Comparison of ENCODE assay signal across 9 cellular contexts in the genomic region with DNA sequence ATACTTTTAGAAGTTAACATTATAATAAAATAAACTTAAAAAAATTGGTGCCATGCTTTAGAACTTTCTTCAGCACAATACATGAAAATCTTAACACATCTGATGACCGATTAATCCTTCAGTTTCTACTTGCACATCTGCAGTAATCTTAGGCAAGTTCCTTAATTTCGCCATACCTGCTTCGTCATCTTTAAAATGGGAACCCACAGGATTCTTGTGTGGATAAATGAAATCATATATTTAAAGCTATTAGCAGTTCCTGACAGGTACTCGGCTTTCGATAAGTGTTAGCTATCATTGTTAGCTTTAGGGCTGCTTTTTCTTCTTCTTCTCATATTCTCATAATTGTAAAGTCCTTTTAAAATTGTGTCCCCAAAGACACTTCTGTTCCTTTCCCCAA. TPM values are rescaled to one million over a fixed set of nuclear protein-coding genes. Genes with fewer than 3 reads are reported as not detected.
DNase-seq lines count a peak whose midpoint lies in the region; ATAC-seq and TF ChIP-seq lines count a peak whose summit lies in the region.
"Had no signal": no experiment of that assay in that cellular context is flagged by ENCODE, and none has a peak within 500 bp of the region (broad histone marks: within the 10 kb centered on the region; RNA-seq: fewer than 3 reads in every experiment).

No MANE protein-coding gene starts in this region.

- no peaks in the 10 kb centered on the region for H3F3A ChIP-seq in OCI-LY1 (ENCODE audit: insufficient read depth, low read length)

- H3K4me1 ChIP-seq in ES-I3 (ENCODE audit: insufficient read depth, low read length), result no peaks in the 10 kb centered on the region
- peaks cover 28% of the 10 kb centered on the region for H3K4me1 ChIP-seq in OCI-LY1 (ENCODE audit: insufficient read depth, low read length, severe bottlenecking)
- H3K4me1 ChIP-seq in endodermal cell (ENCODE audit: control insufficient read depth, insufficient read depth, low read length), result peaks cover 9% of the 10 kb centered on the region
- H3K4me1 ChIP-seq in ovary (ENCODE audit: insufficient read depth), result no peaks in the 10 kb centered on the region

- H3K4me3 Mint-ChIP-seq in endodermal cell, result peak overlapping the region; percentile 94

- H3K9ac ChIP-seq in ES-I3 (ENCODE audit: low read depth, low read length) (peak overlapping the region; percentile 61), OCI-LY1 (ENCODE audit: low read length) (peak overlapping the region; percentile 71), endodermal cell (ENCODE audit: extremely low read depth, low read length, poor library complexity, severe bottlenecking) (peak overlapping the region; percentile 61)

- 90% methylated on average over 3 to 5 of the region's 5 CpGs for WGBS in endodermal cell (ENCODE audit: insufficient coverage in 1 of 2, insufficient read length in 1 of 2), 2 experiments
- 53 to 59% (median 58%) methylated on average over 5 of the region's 5 CpGs for WGBS in ovary, 3 donors

- peaks cover 14% of the 10 kb centered on the region for H3K79me2 ChIP-seq in OCI-LY1 (ENCODE audit: insufficient read depth, low read length)

- peak overlapping the region; percentile 38 for H2AFZ ChIP-seq in OCI-LY1 (ENCODE audit: low read length)

- H3K27ac Mint-ChIP-seq in endodermal cell, result peak overlapping the region; percentile 99

- no peaks in the 10 kb centered on the region for H3K9me3 Mint-ChIP-seq in endodermal cell

- TF ChIP-seq CTCF in OCI-LY1 (IDR thresholded peaks at IDR 0.05; ENCODE audit: low read length), result no peak
- TF ChIP-seq CTCF in endodermal cell (conservative IDR thresholded peaks at IDR 0.05), result no peak
- TF ChIP-seq CTCF in ovary (IDR thresholded peaks at IDR 0.05), result no peak

- DNase-seq in endodermal cell (no peak), ovary (no peak), EL (no peak), NCI-H345 (lab: John Stamatoyannopoulos, UW) (no peak)

- peaks cover 14% of the 10 kb centered on the region for H3K4me1 Mint-ChIP-seq in endodermal cell

- no peaks in the 10 kb centered on the region for H3K36me3 ChIP-seq in ES-I3 (ENCODE audit: insufficient read depth, low read length)
- no peaks in the 10 kb centered on the region for H3K36me3 ChIP-seq in OCI-LY1 (ENCODE audit: insufficient read depth, low read length)
- no peaks in the 10 kb centered on the region for H3K36me3 ChIP-seq in endodermal cell (ENCODE audit: control insufficient read depth, insufficient read depth, low read length)
- no peaks in the 10 kb centered on the region for H3K36me3 ChIP-seq in ovary

- H3K27me3 Mint-ChIP-seq in endodermal cell (ENCODE audit: insufficient read depth), result peaks cover 9% of the 10 kb centered on the region

- H3K9me3 ChIP-seq in ES-I3 (ENCODE audit: control insufficient read depth, insufficient read depth, low read length) (no peaks in the 10 kb centered on the region), OCI-LY1 (ENCODE audit: low read length) (no peaks in the 10 kb centered on the region), endodermal cell (ENCODE audit: control insufficient read depth, low read length) (no peaks in the 10 kb centered on the region), ovary (no peaks in the 10 kb centered on the region)

- TF ChIP-seq EP300 in ovary (IDR thresholded peaks at IDR 0.05), result no peak

- H3K27ac ChIP-seq in OCI-LY1 (ENCODE audit: low read depth, low read length, poor library complexity, severe bottlenecking) (no peak overlapping the region), endodermal cell (ENCODE audit: low read depth, low read length) (no peak overlapping the region), ovary (no peak overlapping the region)

- intact Hi-C loops in ovary (cut with DNase I), result no loop called here

- ATAC-seq in HG03439 (IDR thresholded peaks at IDR 0.05; ENCODE audit: unreplicated experiment) (no peak), HG02642 (IDR thresholded peaks at IDR 0.05; ENCODE audit: poor library complexity, unreplicated experiment) (no peak)

- no peaks in the 10 kb centered on the region for H3K9me2 ChIP-seq in OCI-LY1 (ENCODE audit: low read depth, low read length)

- H4K20me1 ChIP-seq in OCI-LY1 (ENCODE audit: insufficient read depth, low read length), result no peaks in the 10 kb centered on the region

- peak overlapping the region; percentile 70 for H3K4me2 ChIP-seq in OCI-LY1 (ENCODE audit: low read length)

- no peak for TF ChIP-seq POLR2A in ovary (IDR thresholded peaks at IDR 0.05)

- H3K27me3 ChIP-seq in OCI-LY1 (ENCODE audit: insufficient read depth, low read length) (no peaks in the 10 kb centered on the region), endodermal cell (ENCODE audit: control insufficient read depth, insufficient read depth, low read length, poor library complexity, severe bottlenecking) (peaks cover 17% of the 10 kb centered on the region), ovary (no peaks in the 10 kb centered on the region)

- H3K4me3 ChIP-seq in OCI-LY1 (ENCODE audit: low read depth, low read length, poor library complexity, severe bottlenecking) (peak overlapping the region; percentile 84), endodermal cell (ENCODE audit: low read length) (peak overlapping the region; percentile 96), ovary (peak overlapping the region; percentile 85)

- no peaks in the 10 kb centered on the region for H3K36me3 Mint-ChIP-seq in endodermal cell (ENCODE audit: low read depth)

RNA-seq across cellular contexts. Expression of gene VPS50, which starts 0.9 kb away (rescaled TPM):
- total RNA-seq in endodermal cell (10 to 100 TPM; 13.3 to 14.9 TPM), ovary (10 to 100 TPM; 17.4 to 28.6 (median 24.0) TPM)
- polyA plus RNA-seq in endodermal cell (2013, experiment 1 of 2), result 13.0 TPM
- 14.4 TPM for polyA plus RNA-seq in endodermal cell (2013, experiment 2 of 2)
- polyA plus RNA-seq in ovary, result 10 to 100 TPM in 1 of 2 donors, 1 to 10 TPM in 1; 7.7 to 12.2 TPM

RNA-seq across cellular contexts. Expression of gene HEPACAM2, which starts 5.0 kb away (rescaled TPM):
- total RNA-seq in endodermal cell, result not detected
- polyA plus RNA-seq in endodermal cell (2013, experiment 1 of 2), result 0.32 TPM
- 0.37 TPM for polyA plus RNA-seq in endodermal cell (2013, experiment 2 of 2)
- not detected for total RNA-seq in ovary
- not detected for polyA plus RNA-seq in ovary
- total RNA-seq: dermis microvascular lymphatic vessel endothelial cell had no signal
